Comparison of ENCODE assay signal across 9 cellular contexts in the genomic region with DNA sequence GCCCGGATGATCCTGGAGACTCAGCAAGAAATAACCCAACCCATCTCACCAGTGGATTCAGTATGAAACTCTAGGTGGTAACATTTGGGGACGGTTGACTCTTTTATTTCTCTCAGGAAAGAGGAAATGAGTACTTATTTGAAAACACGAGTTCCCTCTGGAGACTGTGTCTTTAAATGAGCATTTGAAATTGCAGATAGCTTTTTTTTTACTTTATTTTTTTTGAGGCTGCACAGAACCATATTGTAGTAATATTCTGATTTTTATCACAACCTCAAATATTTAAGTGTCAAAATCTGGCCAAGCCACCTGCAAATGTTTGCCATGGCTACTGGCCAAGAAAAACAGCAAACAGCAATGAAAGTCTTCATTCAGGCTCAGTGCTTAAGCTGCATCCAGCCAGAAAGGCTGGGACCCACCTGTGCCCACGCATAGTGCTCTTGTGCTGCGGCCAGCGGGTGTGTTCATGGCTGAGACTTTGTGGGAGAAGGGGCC.
DNase-seq lines count a peak whose midpoint lies in the region; TF ChIP-seq lines count a peak whose summit lies in the region.
"Had no signal": no experiment of that assay in that cellular context is flagged by ENCODE, and none has a peak within 500 bp of the region (broad histone marks: within the 10 kb centered on the region; RNA-seq: fewer than 3 reads in every experiment).

No MANE protein-coding gene starts in this region.

- no peaks in the 10 kb centered on the region for H3K36me3 Mint-ChIP-seq in mesothelial cell of epicardium

- H3K4me3 Mint-ChIP-seq in mesothelial cell of epicardium = no peak overlapping the region
- H3K4me3 Mint-ChIP-seq: stimulated activated naive CD8-positive, alpha-beta T cell treated with anti-CD3 and anti-CD28 coated beads, Interleukin-15, amount 100 ng/mL, for 72 hours had no signal

- H3K27me3 Mint-ChIP-seq in mesothelial cell of epicardium (ENCODE audit: low read depth) = peaks cover 33% of the 10 kb centered on the region

- no peak for TF ChIP-seq CTCF in astrocyte of the cerebellum (IDR thresholded peaks at IDR 0.05; ENCODE audit: low read depth, low read length, missing control alignments)
- TF ChIP-seq CTCF in mesothelial cell of epicardium (IDR thresholded peaks at IDR 0.05; ENCODE audit: unreplicated experiment) = no peak

- intact Hi-C loops in posterior vena cava (cut with DNase I) = no loop called here

- no peak overlapping the region for H3K4me3 ChIP-seq in astrocyte of the cerebellum (ENCODE audit: low read depth, low read length)

- H3K9me3 Mint-ChIP-seq in mesothelial cell of epicardium = peaks cover 1% of the 10 kb centered on the region
- H3K9me3 Mint-ChIP-seq: stimulated activated naive CD8-positive, alpha-beta T cell treated with anti-CD3 and anti-CD28 coated beads, Interleukin-15, amount 100 ng/mL, for 72 hours had no signal

- in situ Hi-C loops in astrocyte of the cerebellum (cut with HindIII; ENCODE audit: low sequenced_read_pairs) = no loop called here

- H3K4me1 Mint-ChIP-seq in mesothelial cell of epicardium = peaks cover 36% of the 10 kb centered on the region
- H3K4me1 Mint-ChIP-seq: stimulated activated naive CD8-positive, alpha-beta T cell treated with anti-CD3 and anti-CD28 coated beads, Interleukin-15, amount 100 ng/mL, for 72 hours had no signal

- DNase-seq in EL = peak; percentile 33
- DNase-seq in NCI-H146 (lab: John Stamatoyannopoulos, UW) = peak; percentile 68
- peak; percentile 74 for DNase-seq in astrocyte of the cerebellum (ENCODE audit: low read depth)
- peak; percentile 26 to 43 for DNase-seq in mesothelial cell of epicardium (ENCODE audit: low spot score in 2 of 2, unreplicated experiment in 2 of 2)
- no peak for DNase-seq in posterior vena cava (ENCODE audit: low spot score)
- no peak for DNase-seq in hypothalamus (lab: John Stamatoyannopoulos, UW)
- no peak for DNase-seq in activated CD8-positive, alpha-beta memory T cell treated with anti-CD3 and anti-CD28 coated beads for 24 hours
- no peak for DNase-seq in H4 (ENCODE audit: low spot score)
- DNase-seq: stimulated activated naive CD8-positive, alpha-beta T cell treated with anti-CD3 and anti-CD28 coated beads, Interleukin-15, amount 100 ng/mL, for 72 hours had no signal

- H3K27ac Mint-ChIP-seq in mesothelial cell of epicardium = peak overlapping the region; percentile 52

Comparison
In these comparisons a context has a peak if more than half of its experiments do, and no peak if none do; other contexts are left out.
1. DNase-seq: peak in EL (single experiment), NCI-H146 (single experiment), astrocyte of the cerebellum (single experiment) and mesothelial cell of epicardium (2 of 2); none in posterior vena cava (single experiment), hypothalamus (0 of 51), activated CD8-positive, alpha-beta memory T cell treated with anti-CD3 and anti-CD28 coated beads for 24 hours (single experiment) and H4 (single experiment).